Comparison of ENCODE assay signal across 1 cellular context in the genomic region with DNA sequence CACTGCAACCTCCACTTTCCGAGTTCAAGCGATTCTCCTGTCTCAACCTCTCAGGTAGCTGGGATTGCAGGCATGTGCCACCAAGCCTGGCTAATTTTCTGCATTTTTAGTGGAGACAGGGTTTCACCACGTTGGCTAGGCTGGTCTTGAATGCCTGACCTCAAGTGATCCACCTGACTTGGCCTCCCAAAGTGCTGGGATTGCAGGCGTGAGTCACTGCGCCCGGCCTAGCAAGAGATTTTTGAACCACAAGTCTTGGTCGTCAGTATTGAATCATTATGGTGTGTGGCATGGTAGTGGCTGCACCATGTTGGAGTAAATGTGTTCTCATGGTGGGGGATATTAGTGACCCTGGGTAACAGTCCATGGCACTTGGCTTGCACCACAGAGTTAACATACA.
TF ChIP-seq lines count a peak whose summit lies in the region.

No MANE protein-coding gene starts in this region.

TF ChIP-seq in endothelial cell of umbilical vein, 7 proteins besides CTCF, POLR2A, EP300 and RAD21 (continued from another document):
- TF ChIP-seq EZH2 (IDR thresholded peaks at IDR 0.05; ENCODE audit: borderline replicate concordance, low read depth, low read length, severe bottlenecking) (no peak), JUN (IDR thresholded peaks at IDR 0.05; ENCODE audit: borderline replicate concordance, insufficient read depth, insufficient read length, low read depth) (no peak)
